ENCODE assay signal across 17 cellular contexts in genomic region chr10:91864744-91865143, GRCh38.
"Had no signal": no experiment of that assay in that cellular context is flagged by ENCODE, and none has a peak within 500 bp of the region (broad histone marks: within the 10 kb centered on the region; RNA-seq: fewer than 3 reads in every experiment).

No MANE protein-coding gene starts in this region.

- H3K4me1 Mint-ChIP-seq: memory B cell; naive thymus-derived CD4-positive, alpha-beta T cell had no signal

- ATAC-seq: esophagus mucosa; naive thymus-derived CD4-positive, alpha-beta T cell had no signal

- H3K9me3 Mint-ChIP-seq: activated naive CD4-positive, alpha-beta T cell treated with anti-CD3 and anti-CD28 coated beads for 36 hours; activated T-helper 2 cell treated with anti-CD3 and anti-CD28 coated beads, Interferon-gamma antibody, Interleukin-2, Interleukin-4, amounts not matched to agents 10 μg/mL and 5 μg/mL and 100 μg/mL, durations not matched to agents 14 hours and 24 hours and 36 hours; dendritic cell treated with granulocyte-macrophage colony-stimulating factor and Interleukin-4, amounts not matched to agents 40 ng/mL and 50 ng/mL, for 4 days; memory B cell; naive thymus-derived CD4-positive, alpha-beta T cell; neural progenitor cell; stimulated activated naive CD8-positive, alpha-beta T cell treated with anti-CD3 and anti-CD28 coated beads, Interleukin-15, Interleukin-2, amounts not matched to agents 100 ng/mL and 50 ng/mL, for 24 hours; T-helper 1 cell treated with Interleukin-12 subunit alpha and Interleukin-12 subunit beta and Interleukin-4 antibody, amounts not matched to agents 30 μg/mL and 1 μg/mL, for 36 hours had no signal

- DNase-seq: activated CD4-positive, CD25-positive, alpha-beta regulatory T cell treated with anti-CD3 and anti-CD28 coated beads, Interleukin-2, amount 50 U/mL, for 72 hours; activated naive CD4-positive, alpha-beta T cell treated with anti-CD3 and anti-CD28 coated beads for 36 hours; adrenal gland; effector CD8-positive, alpha-beta T cell; naive thymus-derived CD4-positive, alpha-beta T cell; stimulated activated CD4-positive, alpha-beta T cell treated with anti-CD3 and anti-CD28 coated beads, Interleukin-2, amount 100 ng/mL, for 24 hours; uterus had no signal

- H3K27ac Mint-ChIP-seq: activated T-helper 2 cell treated with anti-CD3 and anti-CD28 coated beads, Interferon-gamma antibody, Interleukin-2, Interleukin-4, amounts not matched to agents 10 μg/mL and 5 μg/mL and 100 μg/mL, durations not matched to agents 14 hours and 24 hours and 36 hours; dendritic cell treated with granulocyte-macrophage colony-stimulating factor and Interleukin-4, amounts not matched to agents 40 ng/mL and 50 ng/mL, for 4 days; memory B cell; neural progenitor cell; progenitor cell of endocrine pancreas; stimulated activated naive CD8-positive, alpha-beta T cell treated with anti-CD3 and anti-CD28 coated beads, Interleukin-15, Interleukin-2, amounts not matched to agents 100 ng/mL and 50 ng/mL, for 24 hours; T-helper 1 cell treated with Interleukin-12 subunit alpha and Interleukin-12 subunit beta and Interleukin-4 antibody, amounts not matched to agents 30 μg/mL and 1 μg/mL, for 36 hours had no signal

- H3K4me1 ChIP-seq: adrenal gland, neural progenitor cell, suprapubic skin, transverse colon, uterus had no signal

- H3K4me2 ChIP-seq: neural progenitor cell had no signal

- H3K4me3 Mint-ChIP-seq: activated naive CD4-positive, alpha-beta T cell treated with anti-CD3 and anti-CD28 coated beads for 36 hours; dendritic cell treated with granulocyte-macrophage colony-stimulating factor and Interleukin-4, amounts not matched to agents 40 ng/mL and 50 ng/mL, for 4 days; memory B cell; naive thymus-derived CD4-positive, alpha-beta T cell; neural progenitor cell; stimulated activated naive CD8-positive, alpha-beta T cell treated with anti-CD3 and anti-CD28 coated beads, Interleukin-15, Interleukin-2, amounts not matched to agents 100 ng/mL and 50 ng/mL, for 24 hours; T-helper 1 cell treated with Interleukin-12 subunit alpha and Interleukin-12 subunit beta and Interleukin-4 antibody, amounts not matched to agents 30 μg/mL and 1 μg/mL, for 36 hours had no signal

- H3K9me3 ChIP-seq: adrenal gland, suprapubic skin, transverse colon, uterus had no signal

- H2AFZ ChIP-seq: neural progenitor cell had no signal

- H3K27me3 Mint-ChIP-seq: dendritic cell treated with granulocyte-macrophage colony-stimulating factor and Interleukin-4, amounts not matched to agents 40 ng/mL and 50 ng/mL, for 4 days; memory B cell; naive thymus-derived CD4-positive, alpha-beta T cell; progenitor cell of endocrine pancreas; stimulated activated naive CD8-positive, alpha-beta T cell treated with anti-CD3 and anti-CD28 coated beads, Interleukin-15, Interleukin-2, amounts not matched to agents 100 ng/mL and 50 ng/mL, for 24 hours had no signal

- H3K36me3 ChIP-seq: uterus had no signal

- H3K27me3 ChIP-seq: adrenal gland, neural progenitor cell, suprapubic skin, transverse colon, uterus had no signal

- H3K9ac ChIP-seq: neural progenitor cell had no signal

- H3K27ac ChIP-seq: adrenal gland, neural progenitor cell, suprapubic skin, transverse colon, uterus had no signal

- H3K4me3 ChIP-seq: adrenal gland, neural progenitor cell, suprapubic skin, transverse colon, uterus had no signal
